Comparison of ENCODE assay signal across 24 cellular contexts in genomic region chr4:6366581-6366980, GRCh38.
"Had no signal": no experiment of that assay in that cellular context is flagged by ENCODE, and none has a peak within 500 bp of the region (broad histone marks: within the 10 kb centered on the region; RNA-seq: fewer than 3 reads in every experiment).

No MANE protein-coding gene starts in this region.

- H3K9me3 ChIP-seq: esophagus squamous epithelium, mucosa of descending colon, pancreas, right lobe of liver, thoracic aorta, transverse colon, upper lobe of right lung, uterus had no signal

- H3K36me3 ChIP-seq: pancreas, right lobe of liver, thoracic aorta, transverse colon, upper lobe of right lung, uterus had no signal

- ATAC-seq: effector memory CD8-positive, alpha-beta T cell; left lobe of liver; mucosa of descending colon; pancreas; right lobe of liver; stimulated activated naive B cell treated with anti-CD40 and anti-IgM and Interleukin-4, amounts not matched to agents 10 μg/mL and 1 μg/mL and 100 μg/mL, for 72 hours; upper lobe of right lung had no signal

- H3K27ac ChIP-seq: esophagus squamous epithelium, pancreas, right lobe of liver, thoracic aorta, transverse colon, upper lobe of right lung, uterus had no signal

- H3K27me3 ChIP-seq: pancreas, right lobe of liver, uterus had no signal

- DNase-seq: cortex of kidney; effector memory CD8-positive, alpha-beta T cell; erythroblast; esophagus squamous epithelium; foreskin melanocyte; glutamatergic neuron; hypothalamus; immature natural killer cell; islet precursor cell; mesenchymal stem cell; naive B cell; occipital lobe; small intestine; stimulated activated CD4-positive, alpha-beta T cell treated with anti-CD3 and anti-CD28 coated beads, Interleukin-15, amount 100 ng/mL, for 24 hours; stimulated activated CD4-positive, alpha-beta T cell treated with anti-CD3 and anti-CD28 coated beads, Interleukin-2, amount 100 ng/mL, for 48 hours; stimulated activated naive B cell treated with anti-CD40 and anti-IgM and Interleukin-4, amounts not matched to agents 10 μg/mL and 1 μg/mL and 100 μg/mL, for 72 hours; transverse colon; upper lobe of right lung; uterus had no signal

- H3K4me3 ChIP-seq: esophagus squamous epithelium, mucosa of descending colon, pancreas, right lobe of liver, thoracic aorta, transverse colon, upper lobe of right lung, uterus had no signal
